ENCODE assay signal across 8 cellular contexts in the genomic region with DNA sequence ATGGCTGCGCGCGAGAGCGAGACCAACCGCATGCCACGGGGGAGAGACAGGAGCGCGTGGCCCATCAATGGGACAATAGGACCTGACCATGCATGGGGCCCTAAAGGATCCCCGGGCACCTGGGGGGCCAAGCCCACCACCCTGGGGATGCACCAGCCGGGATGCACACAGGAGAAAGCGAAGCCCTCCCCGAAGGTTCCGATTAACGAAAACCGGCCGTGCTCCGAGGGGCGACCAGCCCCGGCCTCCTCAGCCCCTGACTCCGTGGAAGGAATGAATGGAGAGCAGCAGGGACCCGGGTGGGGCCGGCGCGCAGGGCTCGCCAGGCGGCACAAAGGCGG. TPM values are rescaled to one million over a fixed set of nuclear protein-coding genes. Genes with fewer than 3 reads are reported as not detected.
DNase-seq lines count a peak whose midpoint lies in the region; ATAC-seq and TF ChIP-seq lines count a peak whose summit lies in the region.

No MANE protein-coding gene starts in this region.

- peaks cover 32% of the 10 kb centered on the region for H3K4me1 Mint-ChIP-seq in activated CD8-positive, alpha-beta T cell treated with anti-CD3 and anti-CD28 coated beads for 36 hours (ENCODE audit: low read depth)

- peak overlapping the region; percentile 87 for H3K27ac Mint-ChIP-seq in activated CD8-positive, alpha-beta T cell treated with anti-CD3 and anti-CD28 coated beads for 36 hours

- TF ChIP-seq POLR2A in GM18505 (IDR thresholded peaks at IDR 0.05; ENCODE audit: borderline replicate concordance, extremely low read depth, insufficient read depth, insufficient read length) = no peak

- ATAC-seq in GM18505 (IDR thresholded peaks at IDR 0.05; ENCODE audit: unreplicated experiment) (peak; percentile 7), HG03460 (IDR thresholded peaks at IDR 0.05; ENCODE audit: unreplicated experiment) (peak; percentile 4), left ventricle myocardium superior (no peak), sciatic nerve (no peak)
- ATAC-seq in activated CD8-positive, alpha-beta T cell treated with anti-CD3 and anti-CD28 coated beads for 36 hours = no peak

- H3K4me3 Mint-ChIP-seq in activated CD8-positive, alpha-beta T cell treated with anti-CD3 and anti-CD28 coated beads for 36 hours = peak overlapping the region; percentile 94

- H3K4me3 ChIP-seq in AG09309 (ENCODE audit: control insufficient read depth, low read depth, low read length) = peak overlapping the region; percentile 84

- CTCF ChIA-PET in activated CD8-positive, alpha-beta T cell treated with anti-CD3 and anti-CD28 coated beads for 36 hours (lab: Charles Lee) = interaction anchor here (1.1 to 1.6 kb wide), 2 partner anchors 25 to 40 kb away, joined by 3 to 7 read pairs; no protein-coding TSS in a partner anchor

- DNase-seq in AG09309 (ENCODE audit: low read depth) (no peak), left ventricle myocardium superior (peak; percentile 35), sciatic nerve (ENCODE audit: low spot score) (peak; percentile 56), cortex of kidney (lab: John Stamatoyannopoulos, UW) (no peak), MV-4-11 (lab: John Stamatoyannopoulos, UW) (no peak)
- DNase-seq in activated CD8-positive, alpha-beta T cell treated with anti-CD3 and anti-CD28 coated beads for 36 hours = peak; percentile 51

- H3K27me3 Mint-ChIP-seq in activated CD8-positive, alpha-beta T cell treated with anti-CD3 and anti-CD28 coated beads for 36 hours = no peaks in the 10 kb centered on the region

- intact Hi-C loops in activated CD8-positive, alpha-beta T cell treated with anti-CD3 and anti-CD28 coated beads for 36 hours (cut with micrococcal nuclease) = loop anchor here (2.0 kb wide), 1 partner anchor 29 kb away; a partner anchor contains a TSS
- intact Hi-C loops in left ventricle myocardium superior (cut with micrococcal nuclease) = no loop called here
- intact Hi-C loops in sciatic nerve (cut with DNase I) = no loop called here

- no peaks in the 10 kb centered on the region for H3K9me3 Mint-ChIP-seq in activated CD8-positive, alpha-beta T cell treated with anti-CD3 and anti-CD28 coated beads for 36 hours

- H3K36me3 Mint-ChIP-seq in activated CD8-positive, alpha-beta T cell treated with anti-CD3 and anti-CD28 coated beads for 36 hours (ENCODE audit: low read depth) = peaks cover 15% of the 10 kb centered on the region

- no peak for TF ChIP-seq CTCF in AG09309 (IDR thresholded peaks at IDR 0.05; ENCODE audit: control insufficient read depth, insufficient read depth, low read depth, low read length, missing control alignments)
- TF ChIP-seq CTCF in activated CD8-positive, alpha-beta T cell treated with anti-CD3 and anti-CD28 coated beads for 36 hours (IDR thresholded peaks at IDR 0.05) = no peak

- POLR2A ChIA-PET in activated CD8-positive, alpha-beta T cell treated with anti-CD3 and anti-CD28 coated beads for 36 hours (lab: Charles Lee) = interaction anchor here (0.6 to 1.9 kb wide), 25 partner anchors 8 to 136 kb away, joined by 3 to 9 read pairs (median 5); a partner anchor contains a TSS

RNA-seq across cellular contexts. Expression of a gene that starts 0.5 kb away (rescaled TPM):
- 100 to 1,000 TPM; 203 to 208 TPM for total RNA-seq in activated CD8-positive, alpha-beta T cell treated with anti-CD3 and anti-CD28 coated beads for 36 hours
- total RNA-seq in left ventricle myocardium superior (14.0 TPM), sciatic nerve (20.3 TPM)

RNA-seq across cellular contexts. Expression of a gene that starts 22.3 kb away (rescaled TPM):
- total RNA-seq in activated CD8-positive, alpha-beta T cell treated with anti-CD3 and anti-CD28 coated beads for 36 hours = 10 to 100 TPM; 66.1 to 68.1 TPM
- 25.5 TPM for total RNA-seq in left ventricle myocardium superior
- total RNA-seq in sciatic nerve = 38.7 TPM

RNA-seq across cellular contexts. Expression of a gene that starts 28.9 kb away (rescaled TPM):
- total RNA-seq in activated CD8-positive, alpha-beta T cell treated with anti-CD3 and anti-CD28 coated beads for 36 hours = 100 to 1,000 TPM; 506 to 525 TPM
- total RNA-seq in left ventricle myocardium superior (221 TPM), sciatic nerve (296 TPM)

RNA-seq across cellular contexts. Expression of a gene that starts 44.1 kb away (rescaled TPM):
- 1 to 10 TPM; 5.4 TPM for total RNA-seq in activated CD8-positive, alpha-beta T cell treated with anti-CD3 and anti-CD28 coated beads for 36 hours
- total RNA-seq in left ventricle myocardium superior (6.0 TPM), sciatic nerve (11.7 TPM)

RNA-seq across cellular contexts. Expression of a gene that starts 51.7 kb away (rescaled TPM):
- 100 to 1,000 TPM; 108 to 116 TPM for total RNA-seq in activated CD8-positive, alpha-beta T cell treated with anti-CD3 and anti-CD28 coated beads for 36 hours
- total RNA-seq in left ventricle myocardium superior = 28.0 TPM
- 71.1 TPM for total RNA-seq in sciatic nerve

Comparison
In these comparisons a context has a peak if more than half of its experiments do, and no peak if none do; other contexts are left out.
1. DNase-seq: peak in activated CD8-positive, alpha-beta T cell treated with anti-CD3 and anti-CD28 coated beads for 36 hours (single experiment), left ventricle myocardium superior (single experiment) and sciatic nerve (single experiment); none in AG09309 (single experiment), cortex of kidney (single experiment) and MV-4-11 (single experiment).
2. ATAC-seq: peak in GM18505 (single experiment) and HG03460 (single experiment); none in activated CD8-positive, alpha-beta T cell treated with anti-CD3 and anti-CD28 coated beads for 36 hours (single experiment), left ventricle myocardium superior (single experiment) and sciatic nerve (single experiment).